ENCODE assay signal across 23 cellular contexts in genomic region chr20:37318046-37318445, GRCh38. TPM values are rescaled to one million over a fixed set of nuclear protein-coding genes. Genes with fewer than 3 reads are reported as not detected.
A peak's percentile ranks its signal among the peaks of the same experiment; 100 is the strongest.
DNase-seq lines count a peak whose midpoint lies in the region; ATAC-seq and TF ChIP-seq lines count a peak whose summit lies in the region.
"Had no signal": no experiment of that assay in that cellular context is flagged by ENCODE, and none has a peak within 500 bp of the region (broad histone marks: within the 10 kb centered on the region; RNA-seq: fewer than 3 reads in every experiment).

No MANE protein-coding gene starts in this region.

- H3K27me3 Mint-ChIP-seq in endodermal cell (ENCODE audit: insufficient read depth), result no peaks in the 10 kb centered on the region
- H3K27me3 Mint-ChIP-seq in stimulated activated memory B cell treated with anti-CD40 and anti-IgM and Interleukin-4, amounts not matched to agents 10 μg/mL and 1 μg/mL and 100 μg/mL, for 72 hours, result no peaks in the 10 kb centered on the region

- H3K9me3 Mint-ChIP-seq in endodermal cell, result peaks cover 4% of the 10 kb centered on the region
- H3K9me3 Mint-ChIP-seq in stimulated activated memory B cell treated with anti-CD40 and anti-IgM and Interleukin-4, amounts not matched to agents 10 μg/mL and 1 μg/mL and 100 μg/mL, for 72 hours, result peaks cover 3% of the 10 kb centered on the region

- H3K4me3 Mint-ChIP-seq in endodermal cell, result no peak overlapping the region
- H3K4me3 Mint-ChIP-seq in stimulated activated memory B cell treated with anti-CD40 and anti-IgM and Interleukin-4, amounts not matched to agents 10 μg/mL and 1 μg/mL and 100 μg/mL, for 72 hours, result no peak overlapping the region

- H3K27ac ChIP-seq in endodermal cell (ENCODE audit: low read depth, low read length), result peak overlapping the region; percentile 87
- H3K27ac ChIP-seq: A549, C4-2B, psoas muscle, SJSA1 had no signal

- 91 to 96% methylated on average over 4 to 6 of the region's 6 CpGs for WGBS in endodermal cell (ENCODE audit: insufficient coverage in 1 of 2, insufficient read length in 1 of 2), 2 experiments

- peak overlapping the region; percentile 10; the same call in 1 of the 2 replicates for H3K4me3 ChIP-seq in Jurkat, Clone E6-1 (ENCODE audit: low read length)
- H3K4me3 ChIP-seq in endodermal cell (ENCODE audit: low read length), result no peak overlapping the region
- H3K4me3 ChIP-seq: A549, heart left ventricle, psoas muscle, SJSA1 had no signal

- peak; percentile 6 for DNase-seq in SIG-M5 treated with dmso at 0.1 percent for 504 hours (lab: John Stamatoyannopoulos, UW; ENCODE audit: unreplicated experiment)
- DNase-seq in SIG-M5 (lab: John Stamatoyannopoulos, UW), result no peak
- peak; percentile 78 for DNase-seq in Jurkat, Clone E6-1 (ENCODE audit: low read depth, low spot score)
- DNase-seq in endodermal cell, result no peak
- DNase-seq in NCI-H1694 treated with DMSO at 0.1 percent for 48 hours (lab: John Stamatoyannopoulos, UW), result no peak
- no peak for DNase-seq in UCSD-AML1 (lab: John Stamatoyannopoulos, UW; ENCODE audit: unreplicated experiment)
- DNase-seq: activated gamma-delta T cell; anterior cingulate cortex; effector CD8-positive, alpha-beta T cell; heart left ventricle; NCI-H1048; NCI-H526; psoas muscle; stimulated activated CD8-positive, alpha-beta memory T cell treated with anti-CD3 and anti-CD28 coated beads, Interleukin-4, amount 100 ng/mL, for 48 hours; T-helper 2 cell had no signal

- peak overlapping the region; percentile 94 for H3K27ac Mint-ChIP-seq in endodermal cell
- H3K27ac Mint-ChIP-seq in stimulated activated memory B cell treated with anti-CD40 and anti-IgM and Interleukin-4, amounts not matched to agents 10 μg/mL and 1 μg/mL and 100 μg/mL, for 72 hours, result peak overlapping the region; percentile 88

- no peak for ATAC-seq in stimulated activated memory B cell treated with anti-CD40 and anti-IgM and Interleukin-4, amounts not matched to agents 10 μg/mL and 1 μg/mL and 100 μg/mL, for 72 hours
- ATAC-seq in GM18520 (IDR thresholded peaks at IDR 0.05; ENCODE audit: unreplicated experiment), result no peak
- ATAC-seq: A549, heart left ventricle, psoas muscle had no signal

- peaks cover 26% of the 10 kb centered on the region for H3K36me3 ChIP-seq in endodermal cell (ENCODE audit: control insufficient read depth, insufficient read depth, low read length)

- peaks cover 10% of the 10 kb centered on the region for H3K36me3 Mint-ChIP-seq in endodermal cell (ENCODE audit: low read depth)
- H3K36me3 Mint-ChIP-seq in stimulated activated memory B cell treated with anti-CD40 and anti-IgM and Interleukin-4, amounts not matched to agents 10 μg/mL and 1 μg/mL and 100 μg/mL, for 72 hours, result peaks cover 32% of the 10 kb centered on the region

- peaks cover 8% of the 10 kb centered on the region for H3K9me3 ChIP-seq in endodermal cell (ENCODE audit: control insufficient read depth, low read length)
- H3K9me3 ChIP-seq: psoas muscle, SJSA1 had no signal

- H3K9ac ChIP-seq in endodermal cell (ENCODE audit: extremely low read depth, low read length, poor library complexity, severe bottlenecking), result peak overlapping the region; percentile 72

- no peak for TF ChIP-seq CTCF in endodermal cell (conservative IDR thresholded peaks at IDR 0.05)

- H3K4me1 ChIP-seq in endodermal cell (ENCODE audit: control insufficient read depth, insufficient read depth, low read length), result peaks cover 37% of the 10 kb centered on the region
- H3K4me1 ChIP-seq: A549 had no signal

- H3K4me1 Mint-ChIP-seq in endodermal cell, result peaks cover 67% of the 10 kb centered on the region
- peaks cover 47% of the 10 kb centered on the region for H3K4me1 Mint-ChIP-seq in stimulated activated memory B cell treated with anti-CD40 and anti-IgM and Interleukin-4, amounts not matched to agents 10 μg/mL and 1 μg/mL and 100 μg/mL, for 72 hours

- H3K27me3 ChIP-seq in endodermal cell (ENCODE audit: control insufficient read depth, insufficient read depth, low read length, poor library complexity, severe bottlenecking), result no peaks in the 10 kb centered on the region
- H3K27me3 ChIP-seq: heart left ventricle, SJSA1 had no signal

RNA-seq across cellular contexts. Expression of gene SRC, which starts 27.9 kb away (rescaled TPM):
- 10.8 TPM for polyA plus RNA-seq in Jurkat, Clone E6-1 (2012; ENCODE audit: insufficient read depth, insufficient read length)
- 100 to 1,000 TPM in 1 of 2 donors, 10 to 100 TPM in 1; 75.6 to 109 TPM for total RNA-seq in endodermal cell
- 48.4 TPM for polyA plus RNA-seq in endodermal cell (2013, experiment 1 of 2)
- polyA plus RNA-seq in endodermal cell (2013, experiment 2 of 2), result 41.1 TPM

RNA-seq across cellular contexts. Expression of gene MANBAL, which starts 28.6 kb away (rescaled TPM):
- 21.3 TPM for polyA plus RNA-seq in Jurkat, Clone E6-1 (2012; ENCODE audit: insufficient read depth, insufficient read length)
- 10 to 100 TPM; 44.4 to 49.9 TPM for total RNA-seq in endodermal cell
- polyA plus RNA-seq in endodermal cell (2013, experiment 1 of 2), result 60.3 TPM
- polyA plus RNA-seq in endodermal cell (2013, experiment 2 of 2), result 61.4 TPM

RNA-seq across cellular contexts. Expression of gene GHRH, which starts 56.4 kb away (rescaled TPM):
- polyA plus RNA-seq in Jurkat, Clone E6-1 (2012; ENCODE audit: insufficient read depth, insufficient read length), result not detected
- not detected for total RNA-seq in endodermal cell
- 0.78 TPM for polyA plus RNA-seq in endodermal cell (2013, experiment 1 of 2)
- polyA plus RNA-seq in endodermal cell (2013, experiment 2 of 2), result not detected
- total RNA-seq: heart left ventricle, lung microvascular endothelial cell, psoas muscle, SJSA1, temporal lobe had no signal
- polyA plus RNA-seq: A549, heart left ventricle, neural cell, psoas muscle had no signal

Comparison
In these comparisons a context has a peak if more than half of its experiments do, and no peak if none do; other contexts are left out.
1. DNase-seq: peak in SIG-M5 treated with dmso at 0.1 percent for 504 hours (single experiment) and Jurkat, Clone E6-1 (single experiment); none in SIG-M5 (single experiment), endodermal cell (single experiment), NCI-H1694 treated with DMSO at 0.1 percent for 48 hours (single experiment) and UCSD-AML1 (single experiment).